16 cellular contexts compared by ENCODE assay signal in genomic region chr2:28627722-28628480, GRCh38.
A peak's percentile ranks its signal among the peaks of the same experiment; 100 is the strongest.
DNase-seq lines count a peak whose midpoint lies in the region; ATAC-seq and TF ChIP-seq lines count a peak whose summit lies in the region.
"Had no signal": no experiment of that assay in that cellular context is flagged by ENCODE, and none has a peak within 500 bp of the region (broad histone marks: within the 10 kb centered on the region; RNA-seq: fewer than 3 reads in every experiment).

No MANE protein-coding gene starts in this region.

- no peaks in the 10 kb centered on the region for H3K27me3 Mint-ChIP-seq in activated CD4-positive, alpha-beta T cell treated with anti-CD3 and anti-CD28 coated beads for 36 hours
- H3K27me3 Mint-ChIP-seq in activated CD4-positive, alpha-beta T cell treated with anti-CD3 and anti-CD28 coated beads, Interleukin-2, amount 10 ng/mL, durations not matched to agents 7 days and 5 days = no peaks in the 10 kb centered on the region
- no peaks in the 10 kb centered on the region for H3K27me3 Mint-ChIP-seq in activated naive CD8-positive, alpha-beta T cell treated with anti-CD3 and anti-CD28 coated beads, Interleukin-2, amount 50 U/mL, for 24 hours
- no peaks in the 10 kb centered on the region for H3K27me3 Mint-ChIP-seq in type B pancreatic cell

- TF ChIP-seq POLR2A in suprapubic skin (IDR thresholded peaks at IDR 0.05) = no peak

- TF ChIP-seq CTCF in suprapubic skin (IDR thresholded peaks at IDR 0.05) (no peak), type B pancreatic cell (conservative IDR thresholded peaks at IDR 0.05) (no peak)

- H3K9me3 ChIP-seq in right cardiac atrium (ENCODE audit: control insufficient read depth, low read length) (no peaks in the 10 kb centered on the region), suprapubic skin (no peaks in the 10 kb centered on the region)
- H3K9me3 ChIP-seq: A549, HAP-1, MG63 had no signal

- H3K27ac Mint-ChIP-seq in activated CD4-positive, alpha-beta T cell treated with anti-CD3 and anti-CD28 coated beads for 36 hours = peak overlapping the region; percentile 18
- H3K27ac Mint-ChIP-seq in activated CD4-positive, alpha-beta T cell treated with anti-CD3 and anti-CD28 coated beads, Interleukin-2, amount 10 ng/mL, durations not matched to agents 7 days and 5 days = no peak overlapping the region
- peak overlapping the region; percentile 73 for H3K27ac Mint-ChIP-seq in activated naive CD8-positive, alpha-beta T cell treated with anti-CD3 and anti-CD28 coated beads, Interleukin-2, amount 50 U/mL, for 24 hours
- no peak overlapping the region for H3K27ac Mint-ChIP-seq in type B pancreatic cell

- H3K9me3 Mint-ChIP-seq in activated CD4-positive, alpha-beta T cell treated with anti-CD3 and anti-CD28 coated beads for 36 hours (ENCODE audit: low read depth) = peaks cover 3% of the 10 kb centered on the region
- H3K9me3 Mint-ChIP-seq in activated CD4-positive, alpha-beta T cell treated with anti-CD3 and anti-CD28 coated beads, Interleukin-2, amount 10 ng/mL, durations not matched to agents 7 days and 5 days = no peaks in the 10 kb centered on the region
- H3K9me3 Mint-ChIP-seq in activated naive CD8-positive, alpha-beta T cell treated with anti-CD3 and anti-CD28 coated beads, Interleukin-2, amount 50 U/mL, for 24 hours = no peaks in the 10 kb centered on the region
- H3K9me3 Mint-ChIP-seq in type B pancreatic cell = no peaks in the 10 kb centered on the region

- H3K4me1 ChIP-seq in right cardiac atrium (ENCODE audit: control insufficient read depth, insufficient read depth, low read length) (peaks cover 25% of the 10 kb centered on the region), suprapubic skin (peaks cover 32% of the 10 kb centered on the region)
- H3K4me1 ChIP-seq: A549 had no signal

- TF ChIP-seq EP300 in suprapubic skin (IDR thresholded peaks at IDR 0.05) = no peak

- WGBS in right cardiac atrium = 85% methylated on average over 5 of the region's 5 CpGs
- WGBS in suprapubic skin = 98% methylated on average over 4 of the region's 5 CpGs

- no peak overlapping the region for H3K4me3 Mint-ChIP-seq in activated CD4-positive, alpha-beta T cell treated with anti-CD3 and anti-CD28 coated beads for 36 hours
- no peak overlapping the region for H3K4me3 Mint-ChIP-seq in activated CD4-positive, alpha-beta T cell treated with anti-CD3 and anti-CD28 coated beads, Interleukin-2, amount 10 ng/mL, durations not matched to agents 7 days and 5 days
- no peak overlapping the region for H3K4me3 Mint-ChIP-seq in activated naive CD8-positive, alpha-beta T cell treated with anti-CD3 and anti-CD28 coated beads, Interleukin-2, amount 50 U/mL, for 24 hours
- no peak overlapping the region for H3K4me3 Mint-ChIP-seq in type B pancreatic cell

- H3K36me3 Mint-ChIP-seq in activated CD4-positive, alpha-beta T cell treated with anti-CD3 and anti-CD28 coated beads for 36 hours (ENCODE audit: low read depth) = peaks cover 2% of the 10 kb centered on the region
- H3K36me3 Mint-ChIP-seq in activated CD4-positive, alpha-beta T cell treated with anti-CD3 and anti-CD28 coated beads, Interleukin-2, amount 10 ng/mL, durations not matched to agents 7 days and 5 days (ENCODE audit: low read depth) = peaks cover 10% of the 10 kb centered on the region
- H3K36me3 Mint-ChIP-seq in activated naive CD8-positive, alpha-beta T cell treated with anti-CD3 and anti-CD28 coated beads, Interleukin-2, amount 50 U/mL, for 24 hours (ENCODE audit: low read depth) = no peaks in the 10 kb centered on the region
- no peaks in the 10 kb centered on the region for H3K36me3 Mint-ChIP-seq in type B pancreatic cell

- POLR2A ChIA-PET in activated CD4-positive, alpha-beta T cell treated with anti-CD3 and anti-CD28 coated beads for 36 hours (lab: Charles Lee) = no interaction called here
- POLR2A ChIA-PET in activated CD4-positive, alpha-beta T cell treated with anti-CD3 and anti-CD28 coated beads, Interleukin-2, amount 10 ng/mL, durations not matched to agents 7 days and 5 days (lab: Charles Lee) = no interaction called here

- CTCF ChIA-PET in activated CD4-positive, alpha-beta T cell treated with anti-CD3 and anti-CD28 coated beads for 36 hours (lab: Charles Lee) = interaction anchor here (0.6 to 0.9 kb wide), 3 partner anchors 12 to 42 kb away, joined by 3 to 4 read pairs (median 3); no protein-coding TSS in a partner anchor
- CTCF ChIA-PET in activated CD4-positive, alpha-beta T cell treated with anti-CD3 and anti-CD28 coated beads, Interleukin-2, amount 10 ng/mL, durations not matched to agents 7 days and 5 days (lab: Charles Lee) = interaction anchor here (1.0 to 3.5 kb wide), 4 partner anchors 12 to 61 kb away, joined by 3 to 13 read pairs (median 8); no protein-coding TSS in a partner anchor

- no peak overlapping the region for H3K4me3 ChIP-seq in right cardiac atrium (ENCODE audit: low read length)
- no peak overlapping the region for H3K4me3 ChIP-seq in suprapubic skin
- H3K4me3 ChIP-seq: A549, HAP-1, MG63 had no signal

- intact Hi-C loops in activated CD4-positive, alpha-beta T cell treated with anti-CD3 and anti-CD28 coated beads for 36 hours (cut with DNase I, micrococcal nuclease) = loop anchor here in 1 of 2 experiments (10.0 kb wide), 1 partner anchor 1517 kb away; the partner anchor contains the start of gene YPEL5
- intact Hi-C loops in right cardiac atrium (cut with DNase I) = no loop called here

- H3K27ac ChIP-seq in right cardiac atrium (ENCODE audit: low read length) = peak overlapping the region; percentile 65
- H3K27ac ChIP-seq in suprapubic skin = peak overlapping the region; percentile 81
- H3K27ac ChIP-seq: A549 had no signal

- no peak for DNase-seq in activated CD4-positive, alpha-beta T cell treated with anti-CD3 and anti-CD28 coated beads for 36 hours
- DNase-seq in activated CD4-positive, alpha-beta T cell treated with anti-CD3 and anti-CD28 coated beads, Interleukin-2, amount 10 ng/mL, durations not matched to agents 7 days and 5 days = no peak
- DNase-seq in activated naive CD8-positive, alpha-beta T cell treated with anti-CD3 and anti-CD28 coated beads, Interleukin-2, amount 50 U/mL, for 24 hours = no peak
- DNase-seq in right cardiac atrium (peak in 1 of 3 donors; percentile 64), suprapubic skin (ENCODE audit: low spot score in 2 of 2) (no peak), NCI-H2227 treated with DMSO at 0.1 percent for 48 hours (lab: John Stamatoyannopoulos, UW) (no peak), type B pancreatic cell (ENCODE audit: extremely low spot score, unreplicated experiment) (no peak)
- DNase-seq: GDM1; head of caudate nucleus; MG63; NCI-H446 treated with DMSO at 0.1 percent for 48 hours; SIG-M5; stimulated activated naive CD4-positive, alpha-beta T cell had no signal

- H3K4me1 Mint-ChIP-seq in activated CD4-positive, alpha-beta T cell treated with anti-CD3 and anti-CD28 coated beads for 36 hours = peaks cover 53% of the 10 kb centered on the region
- peaks cover 52% of the 10 kb centered on the region for H3K4me1 Mint-ChIP-seq in activated CD4-positive, alpha-beta T cell treated with anti-CD3 and anti-CD28 coated beads, Interleukin-2, amount 10 ng/mL, durations not matched to agents 7 days and 5 days
- H3K4me1 Mint-ChIP-seq in activated naive CD8-positive, alpha-beta T cell treated with anti-CD3 and anti-CD28 coated beads, Interleukin-2, amount 50 U/mL, for 24 hours = peaks cover 53% of the 10 kb centered on the region
- H3K4me1 Mint-ChIP-seq in type B pancreatic cell (ENCODE audit: unreplicated experiment) = peaks cover 16% of the 10 kb centered on the region

- no peaks in the 10 kb centered on the region for H3K27me3 ChIP-seq in right cardiac atrium (ENCODE audit: control insufficient read depth, insufficient read depth)
- no peaks in the 10 kb centered on the region for H3K27me3 ChIP-seq in suprapubic skin
- H3K27me3 ChIP-seq: MG63 had no signal

- H3K36me3 ChIP-seq in suprapubic skin = no peaks in the 10 kb centered on the region
- H3K36me3 ChIP-seq: HAP-1, MG63 had no signal

- ATAC-seq in activated CD4-positive, alpha-beta T cell treated with anti-CD3 and anti-CD28 coated beads for 36 hours = peak; percentile 22
- ATAC-seq in activated naive CD8-positive, alpha-beta T cell treated with anti-CD3 and anti-CD28 coated beads, Interleukin-2, amount 50 U/mL, for 24 hours = no peak
- ATAC-seq in right cardiac atrium (peak; percentile 2 to 8), HG02884 (IDR thresholded peaks at IDR 0.05; ENCODE audit: unreplicated experiment) (no peak)
- ATAC-seq: A549 had no signal

Comparison
In these comparisons a context has a peak if more than half of its experiments do, and no peak if none do; other contexts are left out.
1. H3K27ac Mint-ChIP-seq: peak in activated CD4-positive, alpha-beta T cell treated with anti-CD3 and anti-CD28 coated beads for 36 hours (single experiment) and activated naive CD8-positive, alpha-beta T cell treated with anti-CD3 and anti-CD28 coated beads, Interleukin-2, amount 50 U/mL, for 24 hours (single experiment); none in activated CD4-positive, alpha-beta T cell treated with anti-CD3 and anti-CD28 coated beads, Interleukin-2, amount 10 ng/mL, durations not matched to agents 7 days and 5 days (single experiment) and type B pancreatic cell (single experiment).
2. ATAC-seq: peak in activated CD4-positive, alpha-beta T cell treated with anti-CD3 and anti-CD28 coated beads for 36 hours (single experiment) and right cardiac atrium (2 of 2); none in activated naive CD8-positive, alpha-beta T cell treated with anti-CD3 and anti-CD28 coated beads, Interleukin-2, amount 50 U/mL, for 24 hours (single experiment) and HG02884 (single experiment).